Comparison of ENCODE assay signal across 8 cellular contexts in the genomic region with DNA sequence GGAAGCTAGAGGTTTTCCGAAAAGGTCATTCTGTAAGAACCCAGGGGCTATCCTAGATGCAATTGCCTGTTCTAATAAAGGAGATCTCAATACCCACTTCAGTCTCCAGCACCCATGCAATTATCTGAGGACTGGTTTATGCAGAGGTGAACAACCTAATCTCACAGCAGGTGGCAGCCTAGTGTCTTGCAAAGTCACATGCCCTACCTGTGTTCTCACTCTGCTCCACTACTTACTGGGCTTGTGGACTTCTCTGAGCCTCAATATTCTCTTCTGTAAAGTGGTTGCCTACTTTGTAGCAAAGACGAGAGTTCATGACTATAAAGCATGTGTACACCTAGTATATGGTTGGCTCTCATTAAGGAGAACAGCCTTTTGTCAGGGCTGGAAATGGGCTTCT. TPM values are rescaled to one million over a fixed set of nuclear protein-coding genes. Genes with fewer than 3 reads are reported as not detected.
DNase-seq lines count a peak whose midpoint lies in the region; ATAC-seq, FAIRE-seq and TF ChIP-seq lines count a peak whose summit lies in the region.

No MANE protein-coding gene starts in this region.

- H3K4me3 ChIP-seq in A549: no peak overlapping the region
- no peak overlapping the region for H3K4me3 ChIP-seq in GM12865 (ENCODE audit: low read depth, low read length)
- no peak overlapping the region for H3K4me3 ChIP-seq in foreskin fibroblast (ENCODE audit: low read depth in 1 of 2, low read length in 2 of 2)

- no peaks in the 10 kb centered on the region for H3K4me1 ChIP-seq in A549

- H3K9me3 ChIP-seq in A549: no peaks in the 10 kb centered on the region

- ATAC-seq in A549: peak; percentile 94
- peak; percentile 58 for ATAC-seq in HG03442 (IDR thresholded peaks at IDR 0.05; ENCODE audit: unreplicated experiment)
- ATAC-seq in HG03097 (IDR thresholded peaks at IDR 0.05; ENCODE audit: low FRiP score, unreplicated experiment): no peak
- no peak for ATAC-seq in GM21526 (IDR thresholded peaks at IDR 0.05; ENCODE audit: low FRiP score, unreplicated experiment)

- peak; percentile 64 to 71 for DNase-seq in A549 (ENCODE audit: low read depth in 1 of 2, low spot score in 1 of 2)
- peak; percentile 70 for DNase-seq in GM12865 (ENCODE audit: low read depth)
- peak; percentile 24 for DNase-seq in RCC 7860 (ENCODE audit: low spot score)
- peak in 1 of 2 donors; percentile 12 for DNase-seq in foreskin fibroblast
- DNase-seq in hepatic stellate cell (ENCODE audit: low spot score): no peak

- no peak for TF ChIP-seq EP300 in A549 (IDR thresholded peaks at IDR 0.05)

- FAIRE-seq in A549 (lab: Jason Lieb, UNC) (no peak), RCC 7860 (lab: Jason Lieb, UNC) (no peak)

- TF ChIP-seq CTCF in A549 (IDR thresholded peaks at IDR 0.05): peak; percentile 65
- TF ChIP-seq CTCF in GM12865 (IDR thresholded peaks at IDR 0.05; ENCODE audit: insufficient read depth, low read depth, low read length, missing control alignments): peak; percentile 41
- TF ChIP-seq CTCF in foreskin fibroblast (IDR thresholded peaks at IDR 0.05; ENCODE audit: low read depth, low read length): peak; percentile 20

- CTCF ChIA-PET in A549 (lab: Yijun Ruan, JAX): interaction anchor here (0.7 to 4.5 kb wide), 17 partner anchors 10 to 458 kb away, joined by 3 to 35 read pairs (median 4); a partner anchor contains a TSS

- POLR2A ChIA-PET in A549 (lab: Yijun Ruan, JAX): no interaction called here

- TF ChIP-seq POLR2A in A549 (IDR thresholded peaks at IDR 0.05; ENCODE audit: low read length): no peak

- TF ChIP-seq RAD21 in A549 (conservative IDR thresholded peaks at IDR 0.05 in 1 of 2, IDR thresholded peaks at IDR 0.05 in 1 of 2): peak; percentile 77 to 81

- no peak overlapping the region for H3K4me2 ChIP-seq in A549

- H3K27ac ChIP-seq in A549: no peak overlapping the region

- 34% methylated on average over 2 of the region's 2 CpGs for WGBS in A549 (ENCODE audit: missing lambda C conversion rate)

TF ChIP-seq in A549, 52 proteins besides CTCF, POLR2A, EP300 and RAD21:
- TF ChIP-seq TP53 (CRISPR knock-in tag; IDR thresholded peaks at IDR 0.05) (no peak), SMC3 (IDR thresholded peaks at IDR 0.05) (peak; percentile 79)

RNA-seq across cellular contexts. Expression of a gene that starts 21.0 kb away (rescaled TPM):
- 39.7 and 40.2 TPM in 2 replicates for polyA plus RNA-seq in A549 (2011; rRNA removed)
- 37.2 and 44.6 TPM in 2 replicates for polyA plus RNA-seq in A549 (2012; cell fraction: cytosol; rRNA removed)
- 31.1 and 32.9 TPM in 2 replicates for polyA plus RNA-seq in A549 (2012; cell fraction: nucleus; rRNA removed)
- polyA plus RNA-seq in A549 (2017; fragmentation: RNase III; extraction: RNeasy Plus Mini Kit Qiagen cat#74134 plus additional on column Dnase treatment): 71.8 to 76.0 TPM (median 75.8 TPM) in 3 replicates
- polyA minus RNA-seq in A549 (2011; rRNA and poly(A)+ RNA removed): 51.6 and 52.6 TPM in 2 replicates

RNA-seq across cellular contexts. Expression of a gene that starts 52.8 kb away (rescaled TPM):
- polyA plus RNA-seq in A549 (2011; rRNA removed): 2.5 and 2.9 TPM in 2 replicates
- 1.7 and 1.8 TPM in 2 replicates for polyA plus RNA-seq in A549 (2012; cell fraction: cytosol; rRNA removed)
- 0.98 and 2.0 TPM in 2 replicates for polyA plus RNA-seq in A549 (2012; cell fraction: nucleus; rRNA removed)
- 2.7 to 3.0 TPM (median 2.7 TPM) in 3 replicates for polyA plus RNA-seq in A549 (2017; fragmentation: RNase III; extraction: RNeasy Plus Mini Kit Qiagen cat#74134 plus additional on column Dnase treatment)
- polyA minus RNA-seq in A549 (2011; rRNA and poly(A)+ RNA removed): 6.3 and 6.4 TPM in 2 replicates

Comparison
In these comparisons a context has a peak if more than half of its experiments do, and no peak if none do; other contexts are left out.
1. ATAC-seq: peak in A549 (2 of 2) and HG03442 (single experiment); none in HG03097 (single experiment) and GM21526 (single experiment).
2. Peak in every context shown above with its lines, with median percentiles within 50 percentile points of each other: CTCF ChIP-seq.